In the genomic region with DNA sequence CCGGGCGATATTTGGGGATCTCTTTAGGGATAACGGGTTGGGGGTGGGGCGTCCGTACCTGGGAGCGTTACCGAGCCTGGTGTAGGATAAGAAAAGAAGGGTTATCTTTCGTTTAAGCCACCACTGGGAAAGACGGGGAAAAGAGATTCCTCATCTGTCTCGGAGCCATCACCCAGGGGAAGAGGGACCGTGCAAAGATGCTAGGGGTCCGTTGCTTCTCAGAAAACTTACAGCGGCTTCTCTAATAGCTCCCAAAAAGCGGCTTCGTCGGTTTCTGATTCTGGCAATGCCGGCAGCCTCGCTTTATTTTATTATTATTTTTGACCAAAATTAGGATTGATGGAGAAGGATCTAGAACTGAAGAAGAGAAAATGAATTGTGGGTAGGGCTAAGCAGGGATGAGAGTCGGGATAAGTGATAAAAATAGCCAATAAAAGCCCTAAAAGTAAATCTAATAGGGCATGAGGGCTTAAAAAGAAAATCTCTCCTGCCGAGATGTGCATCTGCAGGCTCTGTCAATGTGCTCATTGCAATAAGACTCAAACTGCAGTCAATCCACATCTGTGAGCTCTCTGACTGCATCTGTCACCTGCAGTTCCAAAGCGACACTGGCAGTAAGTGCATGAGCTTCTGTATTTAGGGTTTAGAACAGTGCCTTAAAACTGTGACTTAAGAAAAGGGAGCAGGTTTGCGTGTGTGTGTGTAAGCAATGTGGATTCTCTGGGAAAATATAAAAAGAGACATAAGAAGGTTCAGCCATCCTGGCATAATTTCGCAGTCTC, we compare ENCODE assay signal across 8 cellular contexts. TPM values are rescaled to one million over a fixed set of nuclear protein-coding genes. Genes with fewer than 3 reads are reported as not detected.
DNase-seq lines count a peak whose midpoint lies in the region; ATAC-seq, FAIRE-seq and TF ChIP-seq lines count a peak whose summit lies in the region.

No MANE protein-coding gene starts in this region.

- CTCF ChIA-PET in H1 (lab: Charles Lee; ENCODE audit: partially characterized antibody) = interaction anchor here (0.9 to 5.6 kb wide), 11 partner anchors 8 to 240 kb away, joined by 3 to 29 read pairs (median 8); no protein-coding TSS in a partner anchor

- no peak for TF ChIP-seq RAD21 in H1 (IDR thresholded peaks at IDR 0.05 in 1 of 2, conservative IDR thresholded peaks at IDR 0.05 in 1 of 2; ENCODE audit: low read depth in 2 of 2, low read length in 2 of 2)

- H3F3A ChIP-seq in OCI-LY1 (ENCODE audit: insufficient read depth, low read length) = no peaks in the 10 kb centered on the region

- H2BK15ac ChIP-seq in H1 (ENCODE audit: low read length) = no peak overlapping the region

- no peak for TF ChIP-seq POLR2A in H1 (IDR thresholded peaks at IDR 0.05; ENCODE audit: control extremely low read depth in 1 of 2, low read depth in 2 of 2, low read length in 2 of 2)

- TF ChIP-seq CTCF in GM12865 (IDR thresholded peaks at IDR 0.05; ENCODE audit: insufficient read depth, low read depth, low read length, missing control alignments) (no peak), OCI-LY1 (IDR thresholded peaks at IDR 0.05; ENCODE audit: low read length) (no peak), H1 (IDR thresholded peaks at IDR 0.05; ENCODE audit: control extremely low read depth in 1 of 3, insufficient read depth in 1 of 3, low read depth in 1 of 3, low read length in 3 of 3) (no peak), neutrophil (IDR thresholded peaks at IDR 0.05) (no peak)

- no peak for TF ChIP-seq EP300 in H1 (IDR thresholded peaks at IDR 0.05; ENCODE audit: borderline replicate concordance in 1 of 2, low read depth in 2 of 2, low read length in 2 of 2)

- peaks cover 7% of the 10 kb centered on the region for H3K79me1 ChIP-seq in H1 (ENCODE audit: low read depth, low read length)

- H3K79me2 ChIP-seq in OCI-LY1 (ENCODE audit: insufficient read depth, low read length) = peaks cover 55% of the 10 kb centered on the region
- H3K79me2 ChIP-seq in H1 (ENCODE audit: control insufficient read depth in 1 of 2, insufficient read depth in 2 of 2, low read length in 2 of 2) = peaks cover 22 to 54% of the 10 kb centered on the region in 2 experiments

- H3K23me2 ChIP-seq in H1 (ENCODE audit: low read depth, low read length) = peaks cover 8% of the 10 kb centered on the region

- H3K18ac ChIP-seq in H1 (ENCODE audit: extremely low read depth, low read length) = no peak overlapping the region

- H2AFZ ChIP-seq in OCI-LY1 (ENCODE audit: low read length) (no peak overlapping the region), H1 (ENCODE audit: low read length) (no peak overlapping the region)

- no peaks in the 10 kb centered on the region for H3K9me2 ChIP-seq in OCI-LY1 (ENCODE audit: low read depth, low read length)

- no peak overlapping the region for H2BK12ac ChIP-seq in H1 (ENCODE audit: low read depth, low read length)

- ATAC-seq in HG03196 (IDR thresholded peaks at IDR 0.05; ENCODE audit: unreplicated experiment) (no peak), GM18502 (IDR thresholded peaks at IDR 0.05; ENCODE audit: poor library complexity, unreplicated experiment) (no peak), HG02623 (IDR thresholded peaks at IDR 0.05; ENCODE audit: unreplicated experiment) (no peak)

- POLR2A ChIA-PET in H1 (lab: Charles Lee; ENCODE audit: partially characterized antibody) = interaction anchor here (0.7 to 3.2 kb wide), 10 partner anchors 8 to 1140 kb away, joined by 3 to 18 read pairs (median 3); a partner anchor contains a TSS

- no peak overlapping the region for H4K8ac ChIP-seq in H1 (ENCODE audit: extremely low read depth, insufficient read depth, low read length)

- H3K36me3 ChIP-seq in OCI-LY1 (ENCODE audit: insufficient read depth, low read length) (no peaks in the 10 kb centered on the region), H1 (ENCODE audit: control insufficient read depth in 2 of 4, insufficient read depth in 4 of 4, low read length in 3 of 4) (no peaks in the 10 kb centered on the region), neutrophil (no peaks in the 10 kb centered on the region)

- no peak overlapping the region for H3K4ac ChIP-seq in H1 (replicated peaks; ENCODE audit: insufficient read length, low read depth, low read length)

- peak; percentile 23 for DNase-seq in GM12865 (ENCODE audit: low read depth)
- no peak for DNase-seq in H1 (ENCODE audit: low read depth in 1 of 2, low spot score in 2 of 2)
- DNase-seq in 8988T = no peak

- H3K4me2 ChIP-seq in OCI-LY1 (ENCODE audit: low read length) (peak overlapping the region; percentile 98), H1 (ENCODE audit: insufficient read depth in 1 of 2, low read depth in 2 of 2, low read length in 2 of 2) (peak overlapping the region; percentile 72 to 82)

- H3K9me3 ChIP-seq in OCI-LY1 (ENCODE audit: low read length) = no peaks in the 10 kb centered on the region
- H3K9me3 ChIP-seq in H1 (ENCODE audit: insufficient read depth in 2 of 2, low read depth in 1 of 2, low read length in 1 of 2) = no peaks in the 10 kb centered on the region
- H3K9me3 ChIP-seq in neutrophil = no peaks in the 10 kb centered on the region

- H3K4me3 ChIP-seq in GM12865 (ENCODE audit: low read depth, low read length) (peak overlapping the region; percentile 92), OCI-LY1 (ENCODE audit: low read depth, low read length, poor library complexity, severe bottlenecking) (peak overlapping the region; percentile 89), H1 (ENCODE audit: extremely low read depth in 1 of 4, insufficient read depth in 2 of 4, low read depth in 3 of 4, low read length in 4 of 4) (peak overlapping the region; percentile 81 to 92 (median 86)), neutrophil (ENCODE audit: low read depth in 1 of 2, low read length in 1 of 2) (peak overlapping the region; percentile 84 to 89)

- no peak overlapping the region for H4K5ac ChIP-seq in H1 (ENCODE audit: insufficient read length, low read depth, low read length)

- H3K27me3 ChIP-seq in OCI-LY1 (ENCODE audit: insufficient read depth, low read length) = no peaks in the 10 kb centered on the region
- no peaks in the 10 kb centered on the region; a peak in 1 of 7 replicates for H3K27me3 ChIP-seq in H1 (replicated peaks in 1 of 4; ENCODE audit: control insufficient read depth in 3 of 4, extremely low read depth in 1 of 4, insufficient read depth in 3 of 4, low read length in 3 of 4)
- peaks cover 37% of the 10 kb centered on the region for H3K27me3 ChIP-seq in neutrophil

- H3K14ac ChIP-seq in H1 (ENCODE audit: insufficient read length) = no peak overlapping the region

- H4K91ac ChIP-seq in H1 (replicated peaks; ENCODE audit: insufficient read length, low read length) = no peak overlapping the region

- H2AK5ac ChIP-seq in H1 (ENCODE audit: low read depth, low read length) = no peak overlapping the region

- H3K23ac ChIP-seq in H1 (ENCODE audit: insufficient read length) = no peak overlapping the region

- peaks cover 52% of the 10 kb centered on the region for H3K4me1 ChIP-seq in OCI-LY1 (ENCODE audit: insufficient read depth, low read length, severe bottlenecking)
- H3K4me1 ChIP-seq in H1 (replicated peaks in 1 of 4; ENCODE audit: control insufficient read depth in 3 of 4, insufficient read depth in 4 of 4, low read length in 3 of 4) = peaks cover 0 to 10% (median 3%) of the 10 kb centered on the region in 4 experiments; a peak in 6 of 7 replicates
- peaks cover 22 to 24% of the 10 kb centered on the region in 2 experiments for H3K4me1 ChIP-seq in neutrophil (ENCODE audit: control insufficient read depth in 1 of 2, insufficient read depth in 1 of 2, low read depth in 1 of 2, low read length in 1 of 2)

- H2BK120ac ChIP-seq in H1 (replicated peaks; ENCODE audit: low read depth, low read length) = no peak overlapping the region

- 10% methylated on average over 23 of the region's 23 CpGs; no CpG with 5 or more reads in 1 of the 2 experiments for WGBS in H1 (ENCODE audit: extremely low coverage in 1 of 2, insufficient coverage in 1 of 2, insufficient read length in 1 of 2, insufficient replicate concordance in 2 of 2, low coverage in 1 of 2, low lambda C conversion rate in 2 of 2, missing lambda C conversion rate in 1 of 2), 2 experiments

- no peaks in the 10 kb centered on the region for H4K20me1 ChIP-seq in OCI-LY1 (ENCODE audit: insufficient read depth, low read length)
- H4K20me1 ChIP-seq in H1 (replicated peaks in 1 of 2; ENCODE audit: control insufficient read depth in 1 of 2, insufficient read depth in 2 of 2, low read length in 2 of 2) = peaks cover 3 to 10% of the 10 kb centered on the region in 2 experiments

- H3K9ac ChIP-seq in OCI-LY1 (ENCODE audit: low read length) (peak overlapping the region; percentile 79), H1 (replicated peaks in 1 of 4; ENCODE audit: extremely low read depth in 1 of 4, low read depth in 3 of 4, low read length in 3 of 4) (peak overlapping the region; percentile 62 to 86 (median 74))

- H3K56ac ChIP-seq in H1 (replicated peaks; ENCODE audit: insufficient read length, low read depth, low read length) = no peak overlapping the region

- no peak overlapping the region for H2BK20ac ChIP-seq in H1 (ENCODE audit: low read length)

- H3K27ac ChIP-seq in OCI-LY1 (ENCODE audit: low read depth, low read length, poor library complexity, severe bottlenecking) = peak overlapping the region; percentile 42
- H3K27ac ChIP-seq in H1 (ENCODE audit: low read depth, low read length) = 0 out of 2 replicates have a peak overlapping the region, but pooled peaks have one; percentile 74
- peak overlapping the region; percentile 71 for H3K27ac ChIP-seq in neutrophil

- H2BK5ac ChIP-seq in H1 (ENCODE audit: low read depth, low read length) = no peak overlapping the region

- no peak for FAIRE-seq in H1 (lab: Jason Lieb, UNC)

TF ChIP-seq in H1, 55 proteins besides CTCF, POLR2A, EP300 and RAD21 (continues in another document):
- TF ChIP-seq CBX5 (IDR thresholded peaks at IDR 0.05; ENCODE audit: low read depth, low read length) = no peak
- no peak for TF ChIP-seq NRF1 (IDR thresholded peaks at IDR 0.05; ENCODE audit: low read depth, low read length)
- no peak for TF ChIP-seq JUN (IDR thresholded peaks at IDR 0.05; ENCODE audit: low read depth, low read length)
- no peak for TF ChIP-seq EZH2 (IDR thresholded peaks at IDR 0.05; ENCODE audit: low read depth, low read length, severe bottlenecking)
- TF ChIP-seq TEAD4 (IDR thresholded peaks at IDR 0.05; ENCODE audit: low read depth, low read length) = no peak
- TF ChIP-seq GTF2F1 (IDR thresholded peaks at IDR 0.05; ENCODE audit: borderline replicate concordance, low read depth, low read length) = no peak
- TF ChIP-seq BCL11A (IDR thresholded peaks at IDR 0.05; ENCODE audit: low read depth in 2 of 2, low read length in 2 of 2) = no peak

RNA-seq across cellular contexts. Expression of a gene that starts 0.8 kb away (rescaled TPM):
- total RNA-seq in H1 (2021; fragmentation: NEBNext Ultra II Directional; extraction: Animal tissue kit (Norgen Biotek cat#: 25700)) = 66.3 and 67.0 TPM in 2 replicates
- 19.5 and 32.5 TPM in 2 replicates for polyA plus RNA-seq in H1 (2011; rRNA removed)
- 44.7 TPM for polyA plus RNA-seq in H1 (2011; cell fraction: cytosol; rRNA removed)
- 39.2 TPM for polyA plus RNA-seq in H1 (2011; cell fraction: nucleus; rRNA removed)
- 35.6 to 61.1 TPM (median 49.4 TPM) in 4 replicates for polyA plus RNA-seq in H1 (2012, experiment 1 of 2)
- polyA plus RNA-seq in H1 (2012, experiment 2 of 2) = 21.8 TPM
- 69.9 TPM for polyA plus RNA-seq in H1 (2013, experiment 1 of 2)
- 75.1 TPM for polyA plus RNA-seq in H1 (2013, experiment 2 of 2)
- 16.6 and 28.6 TPM in 2 replicates for polyA minus RNA-seq in H1 (2011; rRNA and poly(A)+ RNA removed)
- polyA minus RNA-seq in H1 (2011; cell fraction: cytosol; rRNA and poly(A)+ RNA removed) = 39.0 TPM
- 19.7 TPM for polyA minus RNA-seq in H1 (2011; cell fraction: nucleus; rRNA and poly(A)+ RNA removed)
